Comparison of ENCODE assay signal across 8 cellular contexts in genomic region chr6:17707371-17707651, GRCh38. TPM values are rescaled to one million over a fixed set of nuclear protein-coding genes. Genes with fewer than 3 reads are reported as not detected.
DNase-seq lines count a peak whose midpoint lies in the region; ATAC-seq, FAIRE-seq and TF ChIP-seq lines count a peak whose summit lies in the region.

No MANE protein-coding gene starts in this region.

- no peaks in the 10 kb centered on the region for H3K4me1 ChIP-seq in NT2/D1 (ENCODE audit: insufficient read depth, insufficient read length)

- H3K4me3 Mint-ChIP-seq in Calu3 (ENCODE audit: low read depth, unreplicated experiment) (peak overlapping the region; percentile 73), osteocyte (ENCODE audit: unreplicated experiment) (peak overlapping the region; percentile 91)
- H3K4me3 Mint-ChIP-seq in effector memory CD8-positive, alpha-beta T cell, result peak overlapping the region; percentile 85 to 87

- peaks cover 20% of the 10 kb centered on the region for H3K36me3 Mint-ChIP-seq in Calu3 (ENCODE audit: insufficient read depth, unreplicated experiment)
- peaks cover 43% of the 10 kb centered on the region for H3K36me3 Mint-ChIP-seq in effector memory CD8-positive, alpha-beta T cell (ENCODE audit: insufficient read depth)
- no peaks in the 10 kb centered on the region for H3K36me3 Mint-ChIP-seq in osteocyte (ENCODE audit: unreplicated experiment)

- FAIRE-seq in GM12891 (lab: Jason Lieb, UNC), result no peak

- BruUV-seq in Calu3 (replicated peaks; lab: Mats Ljungman, UMichigan), result TSS peak; percentile 60

- DNase-seq in Calu3 (no peak), NT2/D1 (ENCODE audit: low read depth, low spot score) (no peak), osteocyte (ENCODE audit: extremely low spot score, unreplicated experiment) (no peak), GM12891 (ENCODE audit: insufficient read length, low spot score) (no peak), mesenteric fat pad (ENCODE audit: low spot score) (no peak), DMS153 (lab: John Stamatoyannopoulos, UW) (no peak)
- DNase-seq in effector memory CD8-positive, alpha-beta T cell, result no peak

- H3K4me3 ChIP-seq in NT2/D1 (ENCODE audit: insufficient read length, low read depth), result peak overlapping the region; percentile 86

- H3K27me3 ChIP-seq in NT2/D1 (ENCODE audit: insufficient read depth, insufficient read length), result no peaks in the 10 kb centered on the region

- H3K27me3 Mint-ChIP-seq in Calu3 (ENCODE audit: unreplicated experiment) (no peaks in the 10 kb centered on the region), osteocyte (ENCODE audit: unreplicated experiment) (no peaks in the 10 kb centered on the region)
- H3K27me3 Mint-ChIP-seq in effector memory CD8-positive, alpha-beta T cell, result no peaks in the 10 kb centered on the region

- H3K9me3 Mint-ChIP-seq in Calu3 (ENCODE audit: low read depth, unreplicated experiment) (no peaks in the 10 kb centered on the region), osteocyte (ENCODE audit: unreplicated experiment) (no peaks in the 10 kb centered on the region)
- H3K9me3 Mint-ChIP-seq in effector memory CD8-positive, alpha-beta T cell, result no peaks in the 10 kb centered on the region

- no peak for TF ChIP-seq POLR2A in GM12891 (IDR thresholded peaks at IDR 0.05; ENCODE audit: low read depth, low read length)

- intact Hi-C loops in Calu3 (cut with micrococcal nuclease; ENCODE audit: unreplicated experiment), result no loop called here

- TF ChIP-seq CTCF in Calu3 (IDR thresholded peaks at IDR 0.05; ENCODE audit: unreplicated experiment) (no peak), osteocyte (IDR thresholded peaks at IDR 0.05) (no peak)

- no peak for ATAC-seq in effector memory CD8-positive, alpha-beta T cell (replicated peaks)
- ATAC-seq in HG03571 (IDR thresholded peaks at IDR 0.05; ENCODE audit: unreplicated experiment), result no peak

- no peaks in the 10 kb centered on the region for H3K9me3 ChIP-seq in NT2/D1 (ENCODE audit: insufficient read depth, low read length)

- H3K36me3 ChIP-seq in NT2/D1 (ENCODE audit: insufficient read depth, insufficient read length, low read length), result no peaks in the 10 kb centered on the region

- H3K4me1 Mint-ChIP-seq in Calu3 (ENCODE audit: low read depth, unreplicated experiment) (no peaks in the 10 kb centered on the region), osteocyte (ENCODE audit: unreplicated experiment) (peaks cover 30% of the 10 kb centered on the region)
- peaks cover 21 to 29% of the 10 kb centered on the region in 2 donors for H3K4me1 Mint-ChIP-seq in effector memory CD8-positive, alpha-beta T cell (ENCODE audit: low read depth in 2 of 2)

- CTCF ChIA-PET in Calu3 (lab: Charles Lee), result interaction anchor here (0.6 kb wide), 1 partner anchor 12 kb away, joined by 3 read pairs; no protein-coding TSS in a partner anchor

- H3K27ac Mint-ChIP-seq in Calu3 (ENCODE audit: unreplicated experiment), result peak overlapping the region; percentile 91
- peak overlapping the region; percentile 93 to 94 for H3K27ac Mint-ChIP-seq in effector memory CD8-positive, alpha-beta T cell
- peak overlapping the region; percentile 97 for H3K27ac Mint-ChIP-seq in osteocyte (ENCODE audit: unreplicated experiment)

- peak overlapping the region; percentile 69 for H3K9ac ChIP-seq in NT2/D1 (ENCODE audit: insufficient read length, low read depth)

TF ChIP-seq in GM12891, 5 proteins besides CTCF, POLR2A, EP300 and RAD21:
- no peak for TF ChIP-seq POU2F2 (IDR thresholded peaks at IDR 0.05; ENCODE audit: low read depth, low read length)
- no peak for TF ChIP-seq POLR2AphosphoS5 (IDR thresholded peaks at IDR 0.05; ENCODE audit: low read depth, low read length)
- TF ChIP-seq PAX5 (IDR thresholded peaks at IDR 0.05; ENCODE audit: insufficient read depth, low read length, severe bottlenecking), result no peak
- no peak for TF ChIP-seq TAF1 (IDR thresholded peaks at IDR 0.05; ENCODE audit: low read depth, low read length)
- no peak for TF ChIP-seq SPI1 (IDR thresholded peaks at IDR 0.05; ENCODE audit: low read depth, low read length)

RNA-seq across cellular contexts. Expression of gene NUP153, which starts 0.6 kb away (rescaled TPM):
- total RNA-seq in Calu3 (2022) (36.3 and 36.4 TPM in 2 replicates), osteocyte (32.6 and 34.6 TPM in 2 replicates), mesenteric fat pad (43.0 TPM)
- polyA plus RNA-seq in GM12891 (2012; ENCODE audit: low read depth, missing spikeins), result 18.9 TPM
